ENCODE assay signal across 11 cellular contexts in the genomic region with DNA sequence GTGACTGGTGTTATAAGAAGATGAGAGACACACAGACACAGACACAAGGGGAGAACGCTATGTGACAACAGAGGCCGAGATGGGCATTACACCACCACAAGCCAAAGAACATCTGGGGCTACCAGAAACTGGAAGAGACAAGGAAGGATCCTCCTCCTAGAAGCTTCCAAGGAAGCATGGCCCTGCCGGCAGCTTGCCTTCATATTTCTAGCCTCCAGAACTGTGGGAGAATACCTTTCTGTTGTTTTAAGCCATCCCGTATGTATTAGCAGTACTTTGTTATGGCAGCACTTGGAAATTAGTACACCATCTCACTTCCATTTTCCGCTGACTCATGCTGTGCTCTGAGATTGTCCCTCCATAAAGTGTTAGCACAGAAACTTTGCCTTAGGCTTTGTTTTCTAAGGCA. TPM values are rescaled to one million over a fixed set of nuclear protein-coding genes. Genes with fewer than 3 reads are reported as not detected.
A peak's percentile ranks its signal among the peaks of the same experiment; 100 is the strongest.
DNase-seq lines count a peak whose midpoint lies in the region; TF ChIP-seq lines count a peak whose summit lies in the region.
"Had no signal": no experiment of that assay in that cellular context is flagged by ENCODE, and none has a peak within 500 bp of the region (broad histone marks: within the 10 kb centered on the region; RNA-seq: fewer than 3 reads in every experiment).

No MANE protein-coding gene starts in this region.

- H3K36me3 Mint-ChIP-seq in progenitor cell of endocrine pancreas (ENCODE audit: insufficient read depth): no peaks in the 10 kb centered on the region

- no peak overlapping the region for H3K9ac ChIP-seq in Karpas-422 (ENCODE audit: low read length)

- no peak overlapping the region for H3K27ac Mint-ChIP-seq in progenitor cell of endocrine pancreas

- H3K4me3 Mint-ChIP-seq in progenitor cell of endocrine pancreas (ENCODE audit: low read depth): no peak overlapping the region

- H3K27me3 ChIP-seq in Karpas-422 (ENCODE audit: low read length): 0 out of 2 replicates have a peak, but pooled peaks cover under 1% of the 10 kb centered on the region

- no peak overlapping the region for H3K4me3 ChIP-seq in Karpas-422 (ENCODE audit: low read length)

- H3K9me3 ChIP-seq in Karpas-422 (ENCODE audit: low read length): no peaks in the 10 kb centered on the region

- TF ChIP-seq CTCF in progenitor cell of endocrine pancreas (IDR thresholded peaks at IDR 0.05; ENCODE audit: unreplicated experiment): no peak

- peak overlapping the region; percentile 6 for H3K4me2 ChIP-seq in Karpas-422 (ENCODE audit: low read depth, low read length, poor library complexity, severe bottlenecking)

- H3K4me1 ChIP-seq in Karpas-422 (ENCODE audit: low read length): no peaks in the 10 kb centered on the region; the same call in 1 of the 2 replicates

- peak overlapping the region; percentile 25; the same call in 1 of the 2 replicates for H2AFZ ChIP-seq in Karpas-422 (ENCODE audit: low read length)

- no peaks in the 10 kb centered on the region for H4K20me1 ChIP-seq in Karpas-422 (ENCODE audit: insufficient read depth, low read depth, low read length)

- no peaks in the 10 kb centered on the region for H3K9me2 ChIP-seq in Karpas-422 (replicated peaks; ENCODE audit: insufficient read depth, low read length)

- no peaks in the 10 kb centered on the region for H3K27me3 Mint-ChIP-seq in progenitor cell of endocrine pancreas

- no peaks in the 10 kb centered on the region for H3K9me3 Mint-ChIP-seq in progenitor cell of endocrine pancreas (ENCODE audit: low read depth)

- no peaks in the 10 kb centered on the region for H3K4me1 Mint-ChIP-seq in progenitor cell of endocrine pancreas (ENCODE audit: low read depth)

- H3K27ac ChIP-seq in Karpas-422 (ENCODE audit: low read length): no peak overlapping the region

- no peaks in the 10 kb centered on the region for H3K36me3 ChIP-seq in Karpas-422 (ENCODE audit: insufficient read depth, low read length)

- H3K79me2 ChIP-seq in Karpas-422 (ENCODE audit: low read length): no peaks in the 10 kb centered on the region

- DNase-seq in GF-D8 (lab: John Stamatoyannopoulos, UW): peak; percentile 1
- peak; percentile 65 for DNase-seq in Karpas-422
- DNase-seq in amniotic epithelial cell (ENCODE audit: low read depth): peak; percentile 21
- peak; percentile 38 to 74 for DNase-seq in lung microvascular endothelial cell (ENCODE audit: low read depth in 2 of 2)
- no peak for DNase-seq in DMS79 (lab: John Stamatoyannopoulos, UW)
- DNase-seq in NCI-H524 treated with DMSO at 0.1 percent for 48 hours (lab: John Stamatoyannopoulos, UW): no peak
- no peak for DNase-seq in progenitor cell of endocrine pancreas (ENCODE audit: low spot score, unreplicated experiment)
- no peak for DNase-seq in AML-193 (lab: John Stamatoyannopoulos, UW)
- DNase-seq: NCI-H1436 treated with DMSO at 0.1 percent for 48 hours, retina had no signal

RNA-seq across cellular contexts. Expression of a gene that starts 38.7 kb away (rescaled TPM):
- not detected in 2 replicates for total RNA-seq in Karpas-422 (2014; rRNA removed; shearing (Covaris generic); ENCODE audit: low replicate concordance)
- total RNA-seq in lung microvascular endothelial cell (0.22 and 0.40 TPM in 2 replicates), progenitor cell of endocrine pancreas (0.38 and 0.58 TPM in 2 replicates)
- total RNA-seq: OCI-LY7 had no signal

Comparison
In these comparisons a context has a peak if more than half of its experiments do, and no peak if none do; other contexts are left out.
1. DNase-seq: peak in GF-D8 (single experiment), Karpas-422 (single experiment), amniotic epithelial cell (single experiment) and lung microvascular endothelial cell (2 of 2); none in DMS79 (single experiment), NCI-H524 treated with DMSO at 0.1 percent for 48 hours (single experiment), progenitor cell of endocrine pancreas (single experiment) and AML-193 (0 of 2).